Comparison of ENCODE assay signal across 11 cellular contexts in the genomic region with DNA sequence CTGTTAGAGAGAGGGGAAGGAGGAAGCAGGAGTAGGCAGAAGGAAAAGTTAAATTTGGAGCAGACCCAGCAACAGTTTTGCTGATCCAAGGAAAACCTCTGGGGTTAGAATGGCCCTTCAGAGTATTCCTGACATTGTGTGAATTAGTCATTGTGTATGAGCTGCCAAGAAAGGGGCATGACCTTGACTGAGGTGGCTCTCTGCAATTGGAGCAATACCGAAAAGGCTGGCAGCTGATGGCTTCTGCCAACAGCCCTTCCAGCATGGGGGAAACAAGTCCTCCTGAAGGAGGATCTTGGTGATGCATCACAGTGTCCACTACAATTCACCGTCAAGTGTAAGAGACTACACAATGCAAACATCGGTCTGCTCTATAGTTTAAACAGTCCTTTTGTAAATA. TPM values are rescaled to one million over a fixed set of nuclear protein-coding genes. Genes with fewer than 3 reads are reported as not detected.
DNase-seq lines count a peak whose midpoint lies in the region; FAIRE-seq and TF ChIP-seq lines count a peak whose summit lies in the region.
"Had no signal": no experiment of that assay in that cellular context is flagged by ENCODE, and none has a peak within 500 bp of the region (broad histone marks: within the 10 kb centered on the region; RNA-seq: fewer than 3 reads in every experiment).

No MANE protein-coding gene starts in this region.

- no peak overlapping the region for H3K56ac ChIP-seq in H1 (replicated peaks; ENCODE audit: insufficient read length, low read depth, low read length)

- H3K27me3 ChIP-seq in H1 (replicated peaks in 1 of 4; ENCODE audit: control insufficient read depth in 3 of 4, extremely low read depth in 1 of 4, insufficient read depth in 3 of 4, low read length in 3 of 4), result no peaks in the 10 kb centered on the region

- no peak overlapping the region for H2BK5ac ChIP-seq in H1 (ENCODE audit: low read depth, low read length)

- no peak overlapping the region for H3K27ac ChIP-seq in H1 (ENCODE audit: low read depth, low read length)
- H3K27ac ChIP-seq: HL-60 had no signal

- H2BK15ac ChIP-seq in H1 (ENCODE audit: low read length), result no peak overlapping the region

- no peak overlapping the region for H2BK120ac ChIP-seq in H1 (replicated peaks; ENCODE audit: low read depth, low read length)

- no peaks in the 10 kb centered on the region for H4K20me1 ChIP-seq in H1 (replicated peaks in 1 of 2; ENCODE audit: control insufficient read depth in 1 of 2, insufficient read depth in 2 of 2, low read length in 2 of 2)

- H3K23ac ChIP-seq in H1 (ENCODE audit: insufficient read length), result no peak overlapping the region

- no peak overlapping the region for H2BK12ac ChIP-seq in H1 (ENCODE audit: low read depth, low read length)

- WGBS in H1 (ENCODE audit: extremely low coverage in 1 of 2, insufficient coverage in 1 of 2, insufficient read length in 1 of 2, insufficient replicate concordance in 2 of 2, low coverage in 1 of 2, low lambda C conversion rate in 2 of 2, missing lambda C conversion rate in 1 of 2), 2 experiments, result 89% methylated on average over 3 of the region's 3 CpGs; no CpG with 5 or more reads in 1 of the 2 experiments

- H3K4me3 ChIP-seq in H1 (ENCODE audit: extremely low read depth in 1 of 4, insufficient read depth in 2 of 4, low read depth in 3 of 4, low read length in 4 of 4), result no peak overlapping the region

- no peak overlapping the region for H3K14ac ChIP-seq in H1 (ENCODE audit: insufficient read length)

- no peak for TF ChIP-seq POLR2A in H1 (IDR thresholded peaks at IDR 0.05; ENCODE audit: control extremely low read depth in 1 of 2, low read depth in 2 of 2, low read length in 2 of 2)

- H3K4me1 ChIP-seq in H1 (replicated peaks in 1 of 4; ENCODE audit: control insufficient read depth in 3 of 4, insufficient read depth in 4 of 4, low read length in 3 of 4), result no peaks in the 10 kb centered on the region; a peak in 1 of 7 replicates

- TF ChIP-seq RAD21 in H1 (IDR thresholded peaks at IDR 0.05 in 1 of 2, conservative IDR thresholded peaks at IDR 0.05 in 1 of 2; ENCODE audit: low read depth in 2 of 2, low read length in 2 of 2), result no peak

- no peaks in the 10 kb centered on the region for H3K79me1 ChIP-seq in H1 (ENCODE audit: low read depth, low read length)

- FAIRE-seq in H1 (lab: Jason Lieb, UNC), result no peak
- FAIRE-seq: small intestine had no signal

- TF ChIP-seq EP300 in H1 (IDR thresholded peaks at IDR 0.05; ENCODE audit: borderline replicate concordance in 1 of 2, low read depth in 2 of 2, low read length in 2 of 2), result no peak

- H3K79me2 ChIP-seq in H1 (ENCODE audit: control insufficient read depth in 1 of 2, insufficient read depth in 2 of 2, low read length in 2 of 2), result no peaks in the 10 kb centered on the region

- H3K18ac ChIP-seq in H1 (ENCODE audit: extremely low read depth, low read length), result no peak overlapping the region

- no peak overlapping the region for H3K4me2 ChIP-seq in H1 (ENCODE audit: insufficient read depth in 1 of 2, low read depth in 2 of 2, low read length in 2 of 2)

- H4K5ac ChIP-seq in H1 (ENCODE audit: insufficient read length, low read depth, low read length), result no peak overlapping the region

- H3K36me3 ChIP-seq in H1 (ENCODE audit: control insufficient read depth in 2 of 4, insufficient read depth in 4 of 4, low read length in 3 of 4), result no peaks in the 10 kb centered on the region

- CTCF ChIA-PET in H1 (lab: Charles Lee; ENCODE audit: partially characterized antibody), result interaction anchor here (0.6 to 2.4 kb wide), 3 partner anchors 28 to 596 kb away, joined by 3 to 7 read pairs (median 3); no protein-coding TSS in a partner anchor

- H3K23me2 ChIP-seq in H1 (ENCODE audit: low read depth, low read length), result no peaks in the 10 kb centered on the region

- no peak overlapping the region for H4K8ac ChIP-seq in H1 (ENCODE audit: extremely low read depth, insufficient read depth, low read length)

- DNase-seq in EL, result peak; percentile 68
- peak; percentile 14 for DNase-seq in NCI-H2196 treated with DMSO at 0.1 percent for 48 hours (lab: John Stamatoyannopoulos, UW; ENCODE audit: unreplicated experiment)
- DNase-seq in H1 (ENCODE audit: low read depth in 1 of 2, low spot score in 2 of 2), result no peak
- DNase-seq in mucosa of gallbladder (ENCODE audit: low spot score), result peak; percentile 68
- DNase-seq in NOMO-1 (lab: John Stamatoyannopoulos, UW; ENCODE audit: unreplicated experiment in 2 of 2), result no peak
- DNase-seq in activated gamma-delta T cell (lab: John Stamatoyannopoulos, UW), result no peak
- no peak for DNase-seq in NK-92 treated with Interleukin-12 subunit alpha and Interleukin-12 subunit beta, amount 100 ng/mL, for 24 hours (lab: John Stamatoyannopoulos, UW)
- DNase-seq in NCI-H1436 treated with DMSO at 0.1 percent for 48 hours (lab: John Stamatoyannopoulos, UW), result no peak
- DNase-seq: activated CD4-positive, CD25-positive, alpha-beta regulatory T cell treated with anti-CD3 and anti-CD28 coated beads, Interleukin-2, amount 50 U/mL, for 72 hours; small intestine had no signal

- H2AFZ ChIP-seq in H1 (ENCODE audit: low read length), result 0 out of 2 replicates have a peak overlapping the region, but pooled peaks have one; percentile 58

- no peaks in the 10 kb centered on the region for H3K9me3 ChIP-seq in H1 (ENCODE audit: insufficient read depth in 2 of 2, low read depth in 1 of 2, low read length in 1 of 2)

- POLR2A ChIA-PET in H1 (lab: Charles Lee; ENCODE audit: partially characterized antibody), result interaction anchor here (1.1 kb wide), 1 partner anchor 20 kb away, joined by 4 read pairs; the partner anchor contains the start of gene WASL

- no peak overlapping the region; the same call in 1 of the 2 replicates for H2BK20ac ChIP-seq in H1 (ENCODE audit: low read length)

- no peak for TF ChIP-seq CTCF in H1 (IDR thresholded peaks at IDR 0.05; ENCODE audit: control extremely low read depth in 1 of 3, insufficient read depth in 1 of 3, low read depth in 1 of 3, low read length in 3 of 3)

- H2AK5ac ChIP-seq in H1 (ENCODE audit: low read depth, low read length), result no peak overlapping the region

- H4K91ac ChIP-seq in H1 (replicated peaks; ENCODE audit: insufficient read length, low read length), result no peak overlapping the region

- no peak overlapping the region for H3K4ac ChIP-seq in H1 (replicated peaks; ENCODE audit: insufficient read length, low read depth, low read length)

- no peak overlapping the region for H3K9ac ChIP-seq in H1 (replicated peaks in 1 of 4; ENCODE audit: extremely low read depth in 1 of 4, low read depth in 3 of 4, low read length in 3 of 4)

TF ChIP-seq in H1, 55 proteins besides CTCF, POLR2A, EP300 and RAD21:
- TF ChIP-seq CREB1 (IDR thresholded peaks at IDR 0.05) (no peak), RXRA (IDR thresholded peaks at IDR 0.05; ENCODE audit: insufficient read depth, low read depth, low read length) (no peak), RBBP5 (IDR thresholded peaks at IDR 0.05; ENCODE audit: borderline replicate concordance, low read depth, low read length) (no peak), ZNF274 (IDR thresholded peaks at IDR 0.05; ENCODE audit: borderline replicate concordance, extremely low read depth, low read length) (no peak), USF2 (IDR thresholded peaks at IDR 0.05; ENCODE audit: low read length) (no peak), FOSL1 (IDR thresholded peaks at IDR 0.05; ENCODE audit: insufficient read depth, low read depth, low read length) (no peak), GABPA (IDR thresholded peaks at IDR 0.05; ENCODE audit: borderline replicate concordance, insufficient read depth, low read length) (no peak), SRF (IDR thresholded peaks at IDR 0.05; ENCODE audit: low read depth, low read length) (no peak), SP1 (IDR thresholded peaks at IDR 0.05; ENCODE audit: low read depth, low read length) (no peak), SIX5 (IDR thresholded peaks at IDR 0.05; ENCODE audit: low read depth, low read length) (no peak), KDM4A (IDR thresholded peaks at IDR 0.05; ENCODE audit: low read depth, low read length, severe bottlenecking) (no peak), TBP (IDR thresholded peaks at IDR 0.05; ENCODE audit: low read depth, low read length) (no peak)

RNA-seq across cellular contexts. Expression of gene WASL, which starts 20.6 kb away (rescaled TPM):
- total RNA-seq in H1 (2021; fragmentation: NEBNext Ultra II Directional; extraction: Animal tissue kit (Norgen Biotek cat#: 25700)), result 37.1 and 38.9 TPM in 2 replicates
- 6.0 and 7.7 TPM in 2 replicates for polyA plus RNA-seq in H1 (2011; rRNA removed)
- polyA plus RNA-seq in H1 (2011; cell fraction: cytosol; rRNA removed), result 8.4 TPM
- polyA plus RNA-seq in H1 (2011; cell fraction: nucleus; rRNA removed), result 6.8 TPM
- 12.0 to 20.5 TPM (median 14.1 TPM) in 4 replicates for polyA plus RNA-seq in H1 (2012, experiment 1 of 2)
- 3.2 TPM for polyA plus RNA-seq in H1 (2012, experiment 2 of 2)
- polyA plus RNA-seq in H1 (2013, experiment 1 of 2), result 22.5 TPM
- polyA plus RNA-seq in H1 (2013, experiment 2 of 2), result 23.7 TPM
- 6.2 and 6.9 TPM in 2 replicates for polyA minus RNA-seq in H1 (2011; rRNA and poly(A)+ RNA removed)
- 10.1 TPM for polyA minus RNA-seq in H1 (2011; cell fraction: cytosol; rRNA and poly(A)+ RNA removed)
- 32.8 TPM for polyA minus RNA-seq in H1 (2011; cell fraction: nucleus; rRNA and poly(A)+ RNA removed)
- total RNA-seq in mucosa of gallbladder, result 57.0 TPM

Comparison
In these comparisons a context has a peak if more than half of its experiments do, and no peak if none do; other contexts are left out.
1. DNase-seq: peak in EL (single experiment), NCI-H2196 treated with DMSO at 0.1 percent for 48 hours (single experiment) and mucosa of gallbladder (single experiment); none in H1 (0 of 2), NOMO-1 (0 of 2), activated gamma-delta T cell (single experiment), NK-92 treated with Interleukin-12 subunit alpha and Interleukin-12 subunit beta, amount 100 ng/mL, for 24 hours (single experiment) and NCI-H1436 treated with DMSO at 0.1 percent for 48 hours (single experiment).